ENCODE assay signal across 8 cellular contexts in the genomic region with DNA sequence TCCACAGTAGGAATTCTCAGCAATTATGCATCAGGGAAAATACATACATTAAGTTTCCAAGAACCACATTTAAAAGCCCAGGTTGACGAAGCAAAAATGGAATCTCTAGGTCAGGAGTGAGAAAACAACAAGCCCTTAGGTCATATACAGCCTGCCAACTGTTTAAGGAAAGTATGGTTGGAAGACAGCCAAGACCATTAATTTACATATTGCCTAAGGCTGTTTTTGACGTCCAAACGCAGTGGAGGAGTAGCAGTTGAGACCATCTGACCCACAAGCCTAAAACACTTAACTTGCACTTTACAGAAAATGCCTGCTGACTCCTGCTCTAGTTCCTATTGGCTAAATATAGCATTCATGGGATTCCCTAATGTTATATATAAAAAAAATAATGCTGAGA.
DNase-seq lines count a peak whose midpoint lies in the region; ATAC-seq and FAIRE-seq lines count a peak whose summit lies in the region.

No MANE protein-coding gene starts in this region.

- no peaks in the 10 kb centered on the region for H3K9me3 ChIP-seq in CD8-positive, alpha-beta memory T cell (ENCODE audit: low read length)

- no peaks in the 10 kb centered on the region for H3K27me3 ChIP-seq in CD8-positive, alpha-beta memory T cell (ENCODE audit: insufficient read depth, low read length, poor library complexity, severe bottlenecking)

- H3K4me3 Mint-ChIP-seq in CD8-positive, alpha-beta memory T cell: no peak overlapping the region

- DNase-seq in NCI-H82 treated with DMSO at 0.1 percent for 48 hours (lab: John Stamatoyannopoulos, UW; ENCODE audit: unreplicated experiment): peak; percentile 47
- peak; percentile 80 for DNase-seq in islet precursor cell
- DNase-seq in HuH-7.5 (ENCODE audit: low spot score): no peak
- no peak for DNase-seq in GM19239 (ENCODE audit: insufficient read length, low spot score)
- no peak for DNase-seq in germinal center (ENCODE audit: low spot score)
- DNase-seq in CD8-positive, alpha-beta memory T cell: no peak

- H3K4me3 ChIP-seq in CD8-positive, alpha-beta memory T cell (ENCODE audit: low read length): no peak overlapping the region

- ATAC-seq in GM18868 (IDR thresholded peaks at IDR 0.05; ENCODE audit: unreplicated experiment) (peak; percentile 44), HG03432 (IDR thresholded peaks at IDR 0.05; ENCODE audit: unreplicated experiment) (peak; percentile 74)

- no peaks in the 10 kb centered on the region for H3K4me1 Mint-ChIP-seq in CD8-positive, alpha-beta memory T cell

- POLR2A ChIA-PET in CD8-positive, alpha-beta memory T cell (lab: Charles Lee): no interaction called here

- H3K9me3 Mint-ChIP-seq in CD8-positive, alpha-beta memory T cell: no peaks in the 10 kb centered on the region

- CTCF ChIA-PET in CD8-positive, alpha-beta memory T cell (lab: Charles Lee): no interaction called here

- FAIRE-seq in GM19239 (lab: Jason Lieb, UNC): no peak

- H3K36me3 Mint-ChIP-seq in CD8-positive, alpha-beta memory T cell: no peaks in the 10 kb centered on the region

- H3K4me1 ChIP-seq in CD8-positive, alpha-beta memory T cell (ENCODE audit: insufficient read depth, low read length): no peaks in the 10 kb centered on the region

- H3K27me3 Mint-ChIP-seq in CD8-positive, alpha-beta memory T cell: peaks cover 2 to 27% of the 10 kb centered on the region in 2 donors

- H3K27ac Mint-ChIP-seq in CD8-positive, alpha-beta memory T cell: no peak overlapping the region

- no peaks in the 10 kb centered on the region for H3K36me3 ChIP-seq in CD8-positive, alpha-beta memory T cell (ENCODE audit: insufficient read depth, low read length)

- no peak overlapping the region for H3K27ac ChIP-seq in CD8-positive, alpha-beta memory T cell (ENCODE audit: low read depth, low read length)

Comparison
In these comparisons a context has a peak if more than half of its experiments do, and no peak if none do; other contexts are left out.
1. DNase-seq: peak in NCI-H82 treated with DMSO at 0.1 percent for 48 hours (single experiment) and islet precursor cell (single experiment); none in HuH-7.5 (single experiment), GM19239 (single experiment), germinal center (single experiment) and CD8-positive, alpha-beta memory T cell (0 of 5).